ENCODE assay signal across 8 cellular contexts in the genomic region with DNA sequence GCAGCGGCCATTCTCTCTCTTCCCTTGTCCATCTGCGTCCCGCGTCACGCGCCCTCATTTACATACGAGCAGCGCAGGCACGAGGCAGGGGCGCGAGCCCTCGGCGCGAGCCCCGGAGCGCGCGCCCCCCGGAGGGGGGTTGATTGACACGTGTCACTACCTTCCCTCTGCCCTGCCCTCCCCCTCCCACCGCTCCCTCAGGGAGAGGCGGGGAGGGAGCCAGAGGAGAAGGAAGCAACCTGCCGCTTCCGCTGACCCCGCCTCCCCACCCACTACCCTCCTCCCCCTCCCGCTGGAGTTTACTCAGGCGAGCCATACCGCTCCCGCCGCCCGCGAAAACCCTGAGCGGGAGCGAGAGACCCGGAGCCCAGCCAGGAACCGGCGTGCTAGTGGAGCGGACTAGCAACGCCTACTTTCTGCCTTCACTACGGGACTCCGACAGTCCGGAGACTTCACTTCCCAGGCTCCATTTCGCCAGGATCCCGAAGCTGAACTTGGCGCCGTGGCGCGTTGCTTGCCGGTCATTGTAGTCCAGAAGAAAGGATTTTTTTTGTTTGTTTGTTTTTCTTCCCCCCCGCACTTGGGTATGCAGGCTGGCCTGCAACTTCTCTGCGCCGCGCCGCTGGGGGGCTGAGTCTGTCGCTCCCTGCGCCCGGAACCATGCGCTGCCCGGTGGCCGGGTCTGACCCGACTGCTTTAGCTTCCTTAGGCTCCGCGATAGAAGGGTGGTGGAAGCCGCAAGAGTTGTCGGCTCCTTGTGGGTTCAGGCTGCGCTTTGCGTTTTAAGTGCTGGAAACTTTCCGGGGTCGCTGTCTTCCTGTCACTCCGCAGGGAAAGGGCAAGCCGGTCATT. TPM values are rescaled to one million over a fixed set of nuclear protein-coding genes. Genes with fewer than 3 reads are reported as not detected.
DNase-seq lines count a peak whose midpoint lies in the region; ATAC-seq and TF ChIP-seq lines count a peak whose summit lies in the region.

A gene (minus strand): TSS at position 36 of the 852 bp plus-strand sequence. CDS start 4 bp downstream, at position 32.

- 0% methylated on average over 15 to 18 of the region's 71 CpGs for WGBS in esophagus squamous epithelium, 2 donors

- H3K27me3 ChIP-seq in Panc1 (ENCODE audit: control insufficient read depth, insufficient read depth, low read length) = peaks cover 4% of the 10 kb centered on the region
- no peaks in the 10 kb centered on the region for H3K27me3 ChIP-seq in esophagus squamous epithelium

- peaks cover 5% of the 10 kb centered on the region; the same call in 1 of the 2 replicates for H3K4me1 ChIP-seq in Panc1 (ENCODE audit: control insufficient read depth, insufficient read depth, low read length)
- H3K4me1 ChIP-seq in esophagus squamous epithelium = peaks cover 0 to 20% (median 4%) of the 10 kb centered on the region in 3 donors

- POLR2A ChIA-PET in Panc1 (lab: Charles Lee) = interaction anchor here (0.6 to 0.7 kb wide), 2 partner anchors 31 to 173 kb away, joined by 4 to 7 read pairs; no protein-coding TSS in a partner anchor

- H3K36me3 ChIP-seq in Panc1 (ENCODE audit: control insufficient read depth, insufficient read depth, low read length) = no peaks in the 10 kb centered on the region; the same call in 1 of the 2 replicates
- H3K36me3 ChIP-seq in esophagus squamous epithelium = no peaks in the 10 kb centered on the region

- no peak for TF ChIP-seq CTCF in Panc1 (IDR thresholded peaks at IDR 0.05)
- no peak for TF ChIP-seq CTCF in esophagus squamous epithelium (IDR thresholded peaks at IDR 0.05)

- no peaks in the 10 kb centered on the region for H3K9me3 ChIP-seq in Panc1 (ENCODE audit: control insufficient read depth, insufficient read depth, low read depth, low read length)
- no peaks in the 10 kb centered on the region for H3K9me3 ChIP-seq in esophagus squamous epithelium

- no TSS peak for BruUV-seq in Panc1 (replicated peaks; lab: Mats Ljungman, UMichigan)

- ATAC-seq in GM21723 (IDR thresholded peaks at IDR 0.05; ENCODE audit: unreplicated experiment) = peak; percentile 80
- peak; percentile 92 for ATAC-seq in Panc1

- CTCF ChIA-PET in Panc1 (lab: Charles Lee) = interaction anchor here (0.7 kb wide), 1 partner anchor 205 kb away, joined by 3 read pairs; no protein-coding TSS in a partner anchor

- H3K4me3 ChIP-seq in Panc1 (ENCODE audit: low read depth in 2 of 2, low read length in 2 of 2) (peak within 1 kb of the TSS; percentile 87 to 93), esophagus squamous epithelium (peak within 1 kb of the TSS; percentile 89 to 99 (median 93))

- peak in 1 of 4 donors; percentile 11 for TF ChIP-seq POLR2A in esophagus squamous epithelium (IDR thresholded peaks at IDR 0.05)

- H3K27ac ChIP-seq in Panc1 (ENCODE audit: low read length) = peak within 1 kb of the TSS; percentile 90
- H3K27ac ChIP-seq in esophagus squamous epithelium = peak within 1 kb of the TSS; percentile 93 to 97 (median 96)

- intact Hi-C loops in Panc1 (cut with micrococcal nuclease; ENCODE audit: unreplicated experiment) (no loop called here), esophagus squamous epithelium (cut with DNase I) (no loop called here)

- DNase-seq in DMS79 (lab: John Stamatoyannopoulos, UW) (peak; percentile 84), KG1 (lab: John Stamatoyannopoulos, UW) (peak; percentile 96), Panc1 (ENCODE audit: low read depth, low spot score) (peak; percentile 78), activated T-helper 1 cell treated with Interleukin-2 at 50 U/mL for 16 hours (ENCODE audit: low read depth) (peak; percentile 72), esophagus squamous epithelium (lab: John Stamatoyannopoulos, UW) (peak; percentile 88), myocyte (ENCODE audit: low read depth) (peak; percentile 98)
- DNase-seq in stimulated activated CD8-positive, alpha-beta memory T cell treated with anti-CD3 and anti-CD28 coated beads, Interleukin-7, amount 100 ng/mL, for 48 hours (ENCODE audit: extremely low read depth in 1 of 2, low read depth in 1 of 2) = peak; percentile 77 to 81

- in situ Hi-C loops in Panc1 (cut with HindIII; ENCODE audit: low pct_unique_long_range_greater_than_20kb, low sequenced_read_pairs) = no loop called here

RNA-seq across cellular contexts. Expression of the gene that starts here (rescaled TPM):
- 17.5 TPM for total RNA-seq in Panc1 (2021; ENCODE audit: unreplicated experiment)
- 6.4 TPM for polyA plus RNA-seq in Panc1 (2012; ENCODE audit: insufficient read length)
- total RNA-seq in esophagus squamous epithelium = 10 to 100 TPM in 1 of 4 donors, 1 to 10 TPM in 3; 6.1 to 17.5 (median 8.2) TPM
- 24.0 and 26.5 TPM in 2 replicates for total RNA-seq in myocyte
- polyA plus RNA-seq in myocyte (2012) = 2.1 TPM

Comparison
In these comparisons a context has a peak if more than half of its experiments do, and no peak if none do; other contexts are left out.
1. Peak in every context shown above with its lines: DNase-seq, ATAC-seq, H3K4me3 ChIP-seq and H3K27ac ChIP-seq.